24 cellular contexts compared by ENCODE assay signal in the genomic region with DNA sequence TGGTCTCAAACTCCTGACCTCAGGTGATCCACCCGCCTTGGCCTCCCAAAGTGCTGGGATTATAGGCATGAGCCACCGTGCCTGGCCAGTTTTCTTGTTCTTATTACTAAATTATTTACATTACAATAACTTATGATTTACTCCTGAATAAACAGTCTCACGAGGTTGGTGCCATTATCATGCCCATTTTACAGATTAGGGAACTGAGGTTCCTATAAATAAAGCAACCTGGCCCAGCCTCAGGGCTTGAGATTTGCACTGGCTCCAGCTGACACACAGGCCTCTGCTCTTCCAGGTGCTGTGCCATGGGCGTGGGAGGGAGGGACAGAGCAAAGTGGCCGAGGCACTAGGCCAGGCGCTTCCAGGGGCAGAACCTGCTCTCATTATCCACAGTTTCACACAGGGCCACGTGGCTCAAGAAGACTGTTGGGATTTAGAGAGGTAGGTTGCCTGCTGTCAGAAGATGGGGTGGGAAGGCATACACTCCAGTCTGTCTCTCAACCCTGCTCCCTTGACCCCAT.
"Had no signal": no experiment of that assay in that cellular context is flagged by ENCODE, and none has a peak within 500 bp of the region (broad histone marks: within the 10 kb centered on the region; RNA-seq: fewer than 3 reads in every experiment).

No MANE protein-coding gene starts in this region.

- ATAC-seq: gastroesophageal sphincter; left lobe of liver; lower lobe of right lung; pancreas; stimulated activated naive CD8-positive, alpha-beta T cell treated with anti-CD3 and anti-CD28 coated beads, Interleukin-15, Interleukin-2, amounts not matched to agents 100 U/mL and 50 U/mL, for 24 hours had no signal

- H3K4me3 Mint-ChIP-seq: central memory CD8-positive, alpha-beta T cell; memory B cell; type B pancreatic cell had no signal

- H3K9me3 ChIP-seq: esophagus muscularis mucosa, gastroesophageal sphincter, lower lobe of right lung, pancreas, sigmoid colon, suprapubic skin, thyroid gland had no signal

- FAIRE-seq: endometrium, islet of Langerhans, pancreas, small intestine, urothelium cell line had no signal

- H3K4me1 ChIP-seq: lower lobe of right lung, pancreas, thyroid gland had no signal

- H3K9me3 Mint-ChIP-seq: central memory CD8-positive, alpha-beta T cell; memory B cell; nephron; type B pancreatic cell had no signal

- H3K27ac ChIP-seq: esophagus muscularis mucosa, gastroesophageal sphincter, lower lobe of right lung, pancreas, sigmoid colon, suprapubic skin, thyroid gland had no signal

- H3K36me3 Mint-ChIP-seq: memory B cell, type B pancreatic cell had no signal

- DNase-seq: effector memory CD4-positive, alpha-beta T cell; hippocampal formation; kidney glomerular epithelial cell; lower lobe of right lung; midbrain; occipital lobe; pancreas; sigmoid colon; small intestine; stimulated activated CD4-positive, alpha-beta T cell treated with anti-CD3 and anti-CD28 coated beads, Interleukin-12 subunit alpha, Interleukin-12 subunit beta, amount 100 ng/mL, for 4 hours; stimulated activated naive CD8-positive, alpha-beta T cell treated with anti-CD3 and anti-CD28 coated beads, Interleukin-15, Interleukin-2, amounts not matched to agents 100 U/mL and 50 U/mL, for 24 hours; thyroid gland had no signal

- H3K36me3 ChIP-seq: esophagus muscularis mucosa, lower lobe of right lung, pancreas, suprapubic skin, thyroid gland had no signal

- H3K27me3 Mint-ChIP-seq: central memory CD8-positive, alpha-beta T cell; memory B cell; progenitor cell of endocrine pancreas; type B pancreatic cell had no signal

- H3K4me1 Mint-ChIP-seq: central memory CD8-positive, alpha-beta T cell; memory B cell had no signal

- H3K27me3 ChIP-seq: esophagus muscularis mucosa, gastroesophageal sphincter, pancreas, sigmoid colon, suprapubic skin, thyroid gland had no signal

- H3K4me3 ChIP-seq: lower lobe of right lung, pancreas, sigmoid colon, suprapubic skin, thyroid gland had no signal

- H3K27ac Mint-ChIP-seq: memory B cell, nephron, progenitor cell of endocrine pancreas, type B pancreatic cell had no signal
